In the genomic region with DNA sequence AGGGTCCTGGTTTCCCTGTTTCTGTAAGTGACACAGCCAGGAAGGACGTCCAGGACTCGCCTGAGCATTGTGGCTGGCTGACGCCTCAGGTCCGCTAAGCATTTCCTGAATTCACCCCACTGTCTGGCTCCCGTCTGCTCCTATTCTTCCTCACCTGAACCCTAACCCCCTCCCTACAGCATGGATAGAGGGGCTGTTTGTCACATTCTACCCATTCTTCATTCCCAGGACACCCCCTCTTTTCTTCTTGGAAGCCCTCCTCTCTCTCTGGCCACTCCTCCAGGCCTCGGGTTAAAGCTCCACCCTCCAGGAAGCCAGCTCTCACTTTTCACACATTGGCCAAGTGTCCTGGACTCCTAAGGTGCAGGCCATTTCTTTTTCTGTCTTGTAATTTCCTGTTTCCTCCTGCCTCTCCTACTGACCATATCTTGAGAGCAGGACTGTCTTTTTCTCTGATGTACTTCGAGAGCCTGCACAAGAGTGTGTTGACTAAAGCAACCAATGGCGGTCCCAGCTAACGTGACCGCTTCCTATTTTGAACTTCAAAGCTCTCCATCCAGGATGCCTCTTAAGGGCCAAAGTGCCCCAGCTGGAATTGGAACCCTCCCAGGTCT, we compare ENCODE assay signal across 1 cellular context.
TF ChIP-seq lines count a peak whose summit lies in the region.

No MANE protein-coding gene starts in this region.

TF ChIP-seq in HepG2, 621 proteins besides CTCF, POLR2A, EP300 and RAD21 (continued from another document and continues in another):
- TF ChIP-seq, protein P1, sequence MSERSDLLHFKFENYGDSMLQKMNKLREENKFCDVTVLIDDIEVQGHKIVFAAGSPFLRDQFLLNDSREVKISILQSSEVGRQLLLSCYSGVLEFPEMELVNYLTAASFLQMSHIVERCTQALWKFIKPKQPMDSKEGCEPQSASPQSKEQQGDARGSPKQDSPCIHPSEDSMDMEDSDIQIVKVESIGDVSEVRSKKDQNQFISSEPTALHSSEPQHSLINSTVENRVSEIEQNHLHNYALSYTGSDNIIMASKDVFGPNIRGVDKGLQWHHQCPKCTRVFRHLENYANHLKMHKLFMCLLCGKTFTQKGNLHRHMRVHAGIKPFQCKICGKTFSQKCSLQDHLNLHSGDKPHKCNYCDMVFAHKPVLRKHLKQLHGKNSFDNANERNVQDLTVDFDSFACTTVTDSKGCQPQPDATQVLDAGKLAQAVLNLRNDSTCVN (CRISPR knock-in tag; IDR thresholded peaks at IDR 0.05; ENCODE audit: borderline replicate concordance) = no peak
- 0 out of 2 replicates have a peak, but pooled peaks have one; percentile 11 for TF ChIP-seq NFYC (CRISPR knock-in tag; IDR thresholded peaks at IDR 0.05)
- TF ChIP-seq, protein P2, sequence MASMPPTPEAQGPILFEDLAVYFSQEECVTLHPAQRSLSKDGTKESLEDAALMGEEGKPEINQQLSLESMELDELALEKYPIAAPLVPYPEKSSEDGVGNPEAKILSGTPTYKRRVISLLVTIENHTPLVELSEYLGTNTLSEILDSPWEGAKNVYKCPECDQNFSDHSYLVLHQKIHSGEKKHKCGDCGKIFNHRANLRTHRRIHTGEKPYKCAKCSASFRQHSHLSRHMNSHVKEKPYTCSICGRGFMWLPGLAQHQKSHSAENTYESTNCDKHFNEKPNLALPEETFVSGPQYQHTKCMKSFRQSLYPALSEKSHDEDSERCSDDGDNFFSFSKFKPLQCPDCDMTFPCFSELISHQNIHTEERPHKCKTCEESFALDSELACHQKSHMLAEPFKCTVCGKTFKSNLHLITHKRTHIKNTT (CRISPR knock-in tag; IDR thresholded peaks at IDR 0.05) = no peak
- TF ChIP-seq, protein P3, sequence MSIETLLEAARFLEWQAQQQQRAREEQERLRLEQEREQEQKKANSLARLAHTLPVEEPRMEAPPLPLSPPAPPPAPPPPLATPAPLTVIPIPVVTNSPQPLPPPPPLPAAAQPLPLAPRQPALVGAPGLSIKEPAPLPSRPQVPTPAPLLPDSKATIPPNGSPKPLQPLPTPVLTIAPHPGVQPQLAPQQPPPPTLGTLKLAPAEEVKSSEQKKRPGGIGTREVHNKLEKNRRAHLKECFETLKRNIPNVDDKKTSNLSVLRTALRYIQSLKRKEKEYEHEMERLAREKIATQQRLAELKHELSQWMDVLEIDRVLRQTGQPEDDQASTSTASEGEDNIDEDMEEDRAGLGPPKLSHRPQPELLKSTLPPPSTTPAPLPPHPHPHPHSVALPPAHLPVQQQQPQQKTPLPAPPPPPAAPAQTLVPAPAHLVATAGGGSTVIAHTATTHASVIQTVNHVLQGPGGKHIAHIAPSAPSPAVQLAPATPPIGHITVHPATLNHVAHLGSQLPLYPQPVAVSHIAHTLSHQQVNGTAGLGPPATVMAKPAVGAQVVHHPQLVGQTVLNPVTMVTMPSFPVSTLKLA (IDR thresholded peaks at IDR 0.05) = no peak
- TF ChIP-seq SUZ12 (IDR thresholded peaks at IDR 0.05; ENCODE audit: low read depth, low read length) = no peak
- TF ChIP-seq ARNTL (CRISPR knock-in tag; IDR thresholded peaks at IDR 0.05) = no peak
- TF ChIP-seq REL (CRISPR knock-in tag; conservative IDR thresholded peaks at IDR 0.05) = no peak
- TF ChIP-seq PPARG (CRISPR knock-in tag; conservative IDR thresholded peaks at IDR 0.05) = peak; percentile 31; the same call in 1 of the 2 replicates
- peak; percentile 65 for TF ChIP-seq ELF3 (CRISPR knock-in tag; IDR thresholded peaks at IDR 0.05)
- no peak for TF ChIP-seq NKX3-1 (CRISPR knock-in tag; IDR thresholded peaks at IDR 0.05)
- no peak for TF ChIP-seq ZNF552 (CRISPR knock-in tag; IDR thresholded peaks at IDR 0.05; ENCODE audit: borderline replicate concordance)
- peak; percentile 19; the same call in 1 of the 2 replicates for TF ChIP-seq SPEN (CRISPR knock-in tag; IDR thresholded peaks at IDR 0.05; ENCODE audit: low read depth)
- TF ChIP-seq GATAD1 (CRISPR knock-in tag; IDR thresholded peaks at IDR 0.05) = peak; percentile 21; the same call in 1 of the 2 replicates
- TF ChIP-seq ZNF780A (CRISPR knock-in tag; IDR thresholded peaks at IDR 0.05) = no peak
- TF ChIP-seq ATF7-NPFF (CRISPR knock-in tag; IDR thresholded peaks at IDR 0.05; ENCODE audit: low read depth) = peak; percentile 30; the same call in 1 of the 2 replicates
- TF ChIP-seq, protein P4, sequence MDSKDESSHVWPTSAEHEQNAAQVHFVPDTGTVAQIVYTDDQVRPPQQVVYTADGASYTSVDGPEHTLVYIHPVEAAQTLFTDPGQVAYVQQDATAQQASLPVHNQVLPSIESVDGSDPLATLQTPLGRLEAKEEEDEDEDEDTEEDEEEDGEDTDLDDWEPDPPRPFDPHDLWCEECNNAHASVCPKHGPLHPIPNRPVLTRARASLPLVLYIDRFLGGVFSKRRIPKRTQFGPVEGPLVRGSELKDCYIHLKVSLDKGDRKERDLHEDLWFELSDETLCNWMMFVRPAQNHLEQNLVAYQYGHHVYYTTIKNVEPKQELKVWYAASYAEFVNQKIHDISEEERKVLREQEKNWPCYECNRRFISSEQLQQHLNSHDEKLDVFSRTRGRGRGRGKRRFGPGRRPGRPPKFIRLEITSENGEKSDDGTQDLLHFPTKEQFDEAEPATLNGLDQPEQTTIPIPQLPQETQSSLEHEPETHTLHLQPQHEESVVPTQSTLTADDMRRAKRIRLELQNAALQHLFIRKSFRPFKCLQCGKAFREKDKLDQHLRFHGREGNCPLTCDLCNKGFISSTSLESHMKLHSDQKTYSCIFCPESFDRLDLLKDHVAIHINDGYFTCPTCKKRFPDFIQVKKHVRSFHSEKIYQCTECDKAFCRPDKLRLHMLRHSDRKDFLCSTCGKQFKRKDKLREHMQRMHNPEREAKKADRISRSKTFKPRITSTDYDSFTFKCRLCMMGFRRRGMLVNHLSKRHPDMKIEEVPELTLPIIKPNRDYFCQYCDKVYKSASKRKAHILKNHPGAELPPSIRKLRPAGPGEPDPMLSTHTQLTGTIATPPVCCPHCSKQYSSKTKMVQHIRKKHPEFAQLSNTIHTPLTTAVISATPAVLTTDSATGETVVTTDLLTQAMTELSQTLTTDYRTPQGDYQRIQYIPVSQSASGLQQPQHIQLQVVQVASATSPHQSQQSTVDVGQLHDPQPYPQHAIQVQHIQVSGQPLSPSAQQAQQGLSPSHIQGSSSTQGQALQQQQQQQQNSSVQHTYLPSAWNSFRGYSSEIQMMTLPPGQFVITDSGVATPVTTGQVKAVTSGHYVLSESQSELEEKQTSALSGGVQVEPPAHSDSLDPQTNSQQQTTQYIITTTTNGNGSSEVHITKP (CRISPR knock-in tag; IDR thresholded peaks at IDR 0.05; ENCODE audit: low read depth) = peak; percentile 19; the same call in 1 of the 2 replicates
- peak; percentile 47 for TF ChIP-seq HNF4A (CRISPR knock-in tag; IDR thresholded peaks at IDR 0.05)
- TF ChIP-seq, protein P5, sequence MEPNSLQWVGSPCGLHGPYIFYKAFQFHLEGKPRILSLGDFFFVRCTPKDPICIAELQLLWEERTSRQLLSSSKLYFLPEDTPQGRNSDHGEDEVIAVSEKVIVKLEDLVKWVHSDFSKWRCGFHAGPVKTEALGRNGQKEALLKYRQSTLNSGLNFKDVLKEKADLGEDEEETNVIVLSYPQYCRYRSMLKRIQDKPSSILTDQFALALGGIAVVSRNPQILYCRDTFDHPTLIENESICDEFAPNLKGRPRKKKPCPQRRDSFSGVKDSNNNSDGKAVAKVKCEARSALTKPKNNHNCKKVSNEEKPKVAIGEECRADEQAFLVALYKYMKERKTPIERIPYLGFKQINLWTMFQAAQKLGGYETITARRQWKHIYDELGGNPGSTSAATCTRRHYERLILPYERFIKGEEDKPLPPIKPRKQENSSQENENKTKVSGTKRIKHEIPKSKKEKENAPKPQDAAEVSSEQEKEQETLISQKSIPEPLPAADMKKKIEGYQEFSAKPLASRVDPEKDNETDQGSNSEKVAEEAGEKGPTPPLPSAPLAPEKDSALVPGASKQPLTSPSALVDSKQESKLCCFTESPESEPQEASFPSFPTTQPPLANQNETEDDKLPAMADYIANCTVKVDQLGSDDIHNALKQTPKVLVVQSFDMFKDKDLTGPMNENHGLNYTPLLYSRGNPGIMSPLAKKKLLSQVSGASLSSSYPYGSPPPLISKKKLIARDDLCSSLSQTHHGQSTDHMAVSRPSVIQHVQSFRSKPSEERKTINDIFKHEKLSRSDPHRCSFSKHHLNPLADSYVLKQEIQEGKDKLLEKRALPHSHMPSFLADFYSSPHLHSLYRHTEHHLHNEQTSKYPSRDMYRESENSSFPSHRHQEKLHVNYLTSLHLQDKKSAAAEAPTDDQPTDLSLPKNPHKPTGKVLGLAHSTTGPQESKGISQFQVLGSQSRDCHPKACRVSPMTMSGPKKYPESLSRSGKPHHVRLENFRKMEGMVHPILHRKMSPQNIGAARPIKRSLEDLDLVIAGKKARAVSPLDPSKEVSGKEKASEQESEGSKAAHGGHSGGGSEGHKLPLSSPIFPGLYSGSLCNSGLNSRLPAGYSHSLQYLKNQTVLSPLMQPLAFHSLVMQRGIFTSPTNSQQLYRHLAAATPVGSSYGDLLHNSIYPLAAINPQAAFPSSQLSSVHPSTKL (CRISPR knock-in tag; IDR thresholded peaks at IDR 0.05) = 0 out of 2 replicates have a peak, but pooled peaks have one; percentile 33
- 0 out of 2 replicates have a peak, but pooled peaks have one; percentile 27 for TF ChIP-seq CHCHD3 (CRISPR knock-in tag; IDR thresholded peaks at IDR 0.05)
- TF ChIP-seq, protein P6, sequence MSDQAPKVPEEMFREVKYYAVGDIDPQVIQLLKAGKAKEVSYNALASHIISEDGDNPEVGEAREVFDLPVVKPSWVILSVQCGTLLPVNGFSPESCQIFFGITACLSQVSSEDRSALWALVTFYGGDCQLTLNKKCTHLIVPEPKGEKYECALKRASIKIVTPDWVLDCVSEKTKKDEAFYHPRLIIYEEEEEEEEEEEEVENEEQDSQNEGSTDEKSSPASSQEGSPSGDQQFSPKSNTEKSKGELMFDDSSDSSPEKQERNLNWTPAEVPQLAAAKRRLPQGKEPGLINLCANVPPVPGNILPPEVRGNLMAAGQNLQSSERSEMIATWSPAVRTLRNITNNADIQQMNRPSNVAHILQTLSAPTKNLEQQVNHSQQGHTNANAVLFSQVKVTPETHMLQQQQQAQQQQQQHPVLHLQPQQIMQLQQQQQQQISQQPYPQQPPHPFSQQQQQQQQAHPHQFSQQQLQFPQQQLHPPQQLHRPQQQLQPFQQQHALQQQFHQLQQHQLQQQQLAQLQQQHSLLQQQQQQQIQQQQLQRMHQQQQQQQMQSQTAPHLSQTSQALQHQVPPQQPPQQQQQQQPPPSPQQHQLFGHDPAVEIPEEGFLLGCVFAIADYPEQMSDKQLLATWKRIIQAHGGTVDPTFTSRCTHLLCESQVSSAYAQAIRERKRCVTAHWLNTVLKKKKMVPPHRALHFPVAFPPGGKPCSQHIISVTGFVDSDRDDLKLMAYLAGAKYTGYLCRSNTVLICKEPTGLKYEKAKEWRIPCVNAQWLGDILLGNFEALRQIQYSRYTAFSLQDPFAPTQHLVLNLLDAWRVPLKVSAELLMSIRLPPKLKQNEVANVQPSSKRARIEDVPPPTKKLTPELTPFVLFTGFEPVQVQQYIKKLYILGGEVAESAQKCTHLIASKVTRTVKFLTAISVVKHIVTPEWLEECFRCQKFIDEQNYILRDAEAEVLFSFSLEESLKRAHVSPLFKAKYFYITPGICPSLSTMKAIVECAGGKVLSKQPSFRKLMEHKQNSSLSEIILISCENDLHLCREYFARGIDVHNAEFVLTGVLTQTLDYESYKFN (CRISPR knock-in tag; conservative IDR thresholded peaks at IDR 0.05) = peak; percentile 36
- TF ChIP-seq ARNT2 (CRISPR knock-in tag; IDR thresholded peaks at IDR 0.05; ENCODE audit: low read depth) = no peak
- no peak for TF ChIP-seq XRCC5 (optimal IDR thresholded peaks at IDR 0.05; ENCODE audit: low read length)
- no peak for TF ChIP-seq CENPT (CRISPR knock-in tag; IDR thresholded peaks at IDR 0.05; ENCODE audit: low read depth)
- no peak for TF ChIP-seq ATF7 (IDR thresholded peaks at IDR 0.05)
- no peak for TF ChIP-seq ATF7 (CRISPR knock-in tag; IDR thresholded peaks at IDR 0.05)
- TF ChIP-seq ZNF577 (CRISPR knock-in tag; IDR thresholded peaks at IDR 0.05; ENCODE audit: borderline replicate concordance, low read depth) = no peak
- TF ChIP-seq, protein P7, sequence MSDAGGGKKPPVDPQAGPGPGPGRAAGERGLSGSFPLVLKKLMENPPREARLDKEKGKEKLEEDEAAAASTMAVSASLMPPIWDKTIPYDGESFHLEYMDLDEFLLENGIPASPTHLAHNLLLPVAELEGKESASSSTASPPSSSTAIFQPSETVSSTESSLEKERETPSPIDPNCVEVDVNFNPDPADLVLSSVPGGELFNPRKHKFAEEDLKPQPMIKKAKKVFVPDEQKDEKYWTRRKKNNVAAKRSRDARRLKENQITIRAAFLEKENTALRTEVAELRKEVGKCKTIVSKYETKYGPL (CRISPR knock-in tag; IDR thresholded peaks at IDR 0.05) = no peak
- TF ChIP-seq, protein P8, sequence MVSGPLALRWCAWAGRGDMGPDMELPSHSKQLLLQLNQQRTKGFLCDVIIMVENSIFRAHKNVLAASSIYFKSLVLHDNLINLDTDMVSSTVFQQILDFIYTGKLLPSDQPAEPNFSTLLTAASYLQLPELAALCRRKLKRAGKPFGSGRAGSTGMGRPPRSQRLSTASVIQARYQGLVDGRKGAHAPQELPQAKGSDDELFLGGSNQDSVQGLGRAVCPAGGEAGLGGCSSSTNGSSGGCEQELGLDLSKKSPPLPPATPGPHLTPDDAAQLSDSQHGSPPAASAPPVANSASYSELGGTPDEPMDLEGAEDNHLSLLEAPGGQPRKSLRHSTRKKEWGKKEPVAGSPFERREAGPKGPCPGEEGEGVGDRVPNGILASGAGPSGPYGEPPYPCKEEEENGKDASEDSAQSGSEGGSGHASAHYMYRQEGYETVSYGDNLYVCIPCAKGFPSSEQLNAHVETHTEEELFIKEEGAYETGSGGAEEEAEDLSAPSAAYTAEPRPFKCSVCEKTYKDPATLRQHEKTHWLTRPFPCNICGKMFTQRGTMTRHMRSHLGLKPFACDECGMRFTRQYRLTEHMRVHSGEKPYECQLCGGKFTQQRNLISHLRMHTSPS (CRISPR knock-in tag; IDR thresholded peaks at IDR 0.05; ENCODE audit: low read depth) = no peak
- TF ChIP-seq, protein P9, sequence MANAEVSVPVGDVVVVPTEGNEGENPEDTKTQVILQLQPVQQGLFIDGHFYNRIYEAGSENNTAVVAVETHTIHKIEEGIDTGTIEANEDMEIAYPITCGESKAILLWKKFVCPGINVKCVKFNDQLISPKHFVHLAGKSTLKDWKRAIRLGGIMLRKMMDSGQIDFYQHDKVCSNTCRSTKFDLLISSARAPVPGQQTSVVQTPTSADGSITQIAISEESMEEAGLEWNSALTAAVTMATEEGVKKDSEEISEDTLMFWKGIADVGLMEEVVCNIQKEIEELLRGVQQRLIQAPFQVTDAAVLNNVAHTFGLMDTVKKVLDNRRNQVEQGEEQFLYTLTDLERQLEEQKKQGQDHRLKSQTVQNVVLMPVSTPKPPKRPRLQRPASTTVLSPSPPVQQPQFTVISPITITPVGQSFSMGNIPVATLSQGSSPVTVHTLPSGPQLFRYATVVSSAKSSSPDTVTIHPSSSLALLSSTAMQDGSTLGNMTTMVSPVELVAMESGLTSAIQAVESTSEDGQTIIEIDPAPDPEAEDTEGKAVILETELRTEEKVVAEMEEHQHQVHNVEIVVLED (CRISPR knock-in tag; IDR thresholded peaks at IDR 0.05; ENCODE audit: borderline replicate concordance) = no peak
- peak; percentile 30; the same call in 1 of the 2 replicates for TF ChIP-seq SP4 (CRISPR knock-in tag; IDR thresholded peaks at IDR 0.05)
